ENCODE assay signal across 8 cellular contexts in genomic region chr11:77411238-77411637, GRCh38.
A peak's percentile ranks its signal among the peaks of the same experiment; 100 is the strongest.
DNase-seq lines count a peak whose midpoint lies in the region; ATAC-seq and TF ChIP-seq lines count a peak whose summit lies in the region.

No MANE protein-coding gene starts in this region.

- H3K27ac Mint-ChIP-seq in activated T-helper 17 cell treated with anti-CD3 and anti-CD28 coated beads, Interleukin-2, amount 50 U/mL, for 72 hours = peak overlapping the region; percentile 81

- DNase-seq in globus pallidus (ENCODE audit: low spot score) (peak; percentile 28), trophoblast cell (no peak), HPDE6-E6E7 (ENCODE audit: extremely low spot score) (no peak), NCI-H1436 treated with DMSO at 0.1 percent for 48 hours (lab: John Stamatoyannopoulos, UW) (no peak)

- H2BK5ac ChIP-seq in trophoblast cell (ENCODE audit: low read depth, low read length, poor library complexity) = no peak overlapping the region

- H3K4me1 Mint-ChIP-seq in activated T-helper 17 cell treated with anti-CD3 and anti-CD28 coated beads, Interleukin-2, amount 50 U/mL, for 72 hours = peaks cover 20% of the 10 kb centered on the region

- WGBS in trophoblast cell (ENCODE audit: extremely low coverage, insufficient coverage, insufficient read length) = no CpG with 5 or more reads among the region's 5 CpGs

- peak overlapping the region; percentile 89 for H3K4me3 Mint-ChIP-seq in activated T-helper 17 cell treated with anti-CD3 and anti-CD28 coated beads, Interleukin-2, amount 50 U/mL, for 72 hours

- H2AK5ac ChIP-seq in trophoblast cell (ENCODE audit: low read length) = no peak overlapping the region

- H3K27me3 Mint-ChIP-seq in activated T-helper 17 cell treated with anti-CD3 and anti-CD28 coated beads, Interleukin-2, amount 50 U/mL, for 72 hours = no peaks in the 10 kb centered on the region

- no peak overlapping the region for H2BK12ac ChIP-seq in trophoblast cell (ENCODE audit: low read length)

- H3K4me3 ChIP-seq in GM08714 (ENCODE audit: low read length) (peak overlapping the region; percentile 59), KMS-11 (IDR thresholded peaks at IDR 0.05; ENCODE audit: insufficient read depth, low read depth, low read length) (no peak overlapping the region), trophoblast cell (ENCODE audit: low read depth, low read length) (peak overlapping the region; percentile 69)

- H3K4me1 ChIP-seq in KMS-11 (ENCODE audit: low read depth, poor library complexity, severe bottlenecking) = peaks cover 6% of the 10 kb centered on the region
- peaks cover 10 to 16% of the 10 kb centered on the region in 2 experiments for H3K4me1 ChIP-seq in trophoblast cell (ENCODE audit: control insufficient read depth in 1 of 2, insufficient read depth in 2 of 2, low read length in 2 of 2)

- H3K9me3 ChIP-seq in trophoblast cell (ENCODE audit: insufficient read depth, low read depth, low read length) = no peaks in the 10 kb centered on the region

- H3K36me3 Mint-ChIP-seq in activated T-helper 17 cell treated with anti-CD3 and anti-CD28 coated beads, Interleukin-2, amount 50 U/mL, for 72 hours (ENCODE audit: low read depth) = no peaks in the 10 kb centered on the region

- no peak overlapping the region for H2BK120ac ChIP-seq in trophoblast cell (ENCODE audit: insufficient read depth, low read length, poor library complexity)

- H3K36me3 ChIP-seq in KMS-11 (ENCODE audit: insufficient read depth) = no peaks in the 10 kb centered on the region
- H3K36me3 ChIP-seq in trophoblast cell (ENCODE audit: control insufficient read depth in 1 of 2, insufficient read depth in 2 of 2, low read length in 2 of 2) = no peaks in the 10 kb centered on the region

- H2AFZ ChIP-seq in KMS-11 (ENCODE audit: low read depth) = peak overlapping the region; percentile 58
- H2AFZ ChIP-seq in trophoblast cell (ENCODE audit: insufficient read depth, low read length, poor library complexity) = peak overlapping the region; percentile 50

- no peak overlapping the region for H4K91ac ChIP-seq in trophoblast cell (ENCODE audit: low read depth, low read length)

- H3K79me2 ChIP-seq in KMS-11 (ENCODE audit: insufficient read depth, low read depth) (no peaks in the 10 kb centered on the region), trophoblast cell (ENCODE audit: control insufficient read depth, insufficient read depth, low read length, poor library complexity) (peaks cover 2% of the 10 kb centered on the region)

- H3K4ac ChIP-seq in trophoblast cell (ENCODE audit: low read depth, low read length) = no peak overlapping the region

- peak overlapping the region; percentile 66 for H4K12ac ChIP-seq in trophoblast cell (ENCODE audit: low read depth, low read length)

- TF ChIP-seq CTCF in KMS-11 (conservative IDR thresholded peaks at IDR 0.05; ENCODE audit: low read depth, low read length) = no peak

- H4K20me1 ChIP-seq in KMS-11 (ENCODE audit: insufficient read depth) = no peaks in the 10 kb centered on the region

- H3K9me3 Mint-ChIP-seq in activated T-helper 17 cell treated with anti-CD3 and anti-CD28 coated beads, Interleukin-2, amount 50 U/mL, for 72 hours = no peaks in the 10 kb centered on the region

- H3K23ac ChIP-seq in trophoblast cell (ENCODE audit: low read length) = peak overlapping the region; percentile 28

- H3K4me2 ChIP-seq in KMS-11 (peak overlapping the region; percentile 61), trophoblast cell (ENCODE audit: low read length) (peak overlapping the region; percentile 79)

- H3K9ac ChIP-seq in KMS-11 (peak overlapping the region; percentile 32; the same call in 1 of the 2 replicates), trophoblast cell (ENCODE audit: low read length) (peak overlapping the region; percentile 79)

- H3K27me3 ChIP-seq in KMS-11 (ENCODE audit: insufficient read depth, low read depth) (no peaks in the 10 kb centered on the region), trophoblast cell (ENCODE audit: insufficient read depth, low read length) (no peaks in the 10 kb centered on the region)

- no peak overlapping the region for H3K27ac ChIP-seq in KMS-11
- H3K27ac ChIP-seq in trophoblast cell (ENCODE audit: low read depth, low read length) = no peak overlapping the region

- peak overlapping the region; percentile 73 for H4K8ac ChIP-seq in trophoblast cell (ENCODE audit: low read depth, low read length)

- ATAC-seq in GM21723 (IDR thresholded peaks at IDR 0.05; ENCODE audit: unreplicated experiment) = peak; percentile 46
- peak; percentile 61 for ATAC-seq in activated T-helper 17 cell treated with anti-CD3 and anti-CD28 coated beads, Interleukin-2, amount 50 U/mL, for 72 hours (replicated peaks)

- H3K14ac ChIP-seq in trophoblast cell (ENCODE audit: low read length) = no peak overlapping the region

- peaks cover 4% of the 10 kb centered on the region for H3K79me1 ChIP-seq in trophoblast cell (ENCODE audit: low read length)

- H3K18ac ChIP-seq in trophoblast cell (ENCODE audit: low read length) = no peak overlapping the region
